ENCODE assay signal across 9 cellular contexts in genomic region chr1:31633117-31633516, GRCh38. TPM values are rescaled to one million over a fixed set of nuclear protein-coding genes. Genes with fewer than 3 reads are reported as not detected.
DNase-seq lines count a peak whose midpoint lies in the region; ATAC-seq, FAIRE-seq and TF ChIP-seq lines count a peak whose summit lies in the region.
"Had no signal": no experiment of that assay in that cellular context is flagged by ENCODE, and none has a peak within 500 bp of the region (broad histone marks: within the 10 kb centered on the region; RNA-seq: fewer than 3 reads in every experiment).

No MANE protein-coding gene starts in this region.

- H3K36me3 ChIP-seq in MG63, result peaks cover 33% of the 10 kb centered on the region
- peaks cover 2 to 7% of the 10 kb centered on the region in 2 donors for H3K36me3 ChIP-seq in small intestine (ENCODE audit: control insufficient read depth in 2 of 2, insufficient read depth in 2 of 2, low read length in 2 of 2)

- H3K27me3 ChIP-seq in MG63 (no peaks in the 10 kb centered on the region), small intestine (ENCODE audit: control insufficient read depth in 2 of 2, insufficient read depth in 2 of 2, low read length in 2 of 2) (no peaks in the 10 kb centered on the region)

- H3K9me3 ChIP-seq in MG63 (no peaks in the 10 kb centered on the region), small intestine (ENCODE audit: control insufficient read depth, low read depth) (no peaks in the 10 kb centered on the region)

- no peak overlapping the region for H3K4me3 ChIP-seq in MG63
- H3K4me3 ChIP-seq in cardiac fibroblast (replicated peaks in 1 of 2; ENCODE audit: low read depth in 2 of 2, low read length in 2 of 2), result no peak overlapping the region
- H3K4me3 ChIP-seq in small intestine (ENCODE audit: low read depth in 1 of 2, low read length in 2 of 2), result no peak overlapping the region

- no peak for ATAC-seq in GM18520 (IDR thresholded peaks at IDR 0.05; ENCODE audit: unreplicated experiment)
- no peak for ATAC-seq in GM18519 (IDR thresholded peaks at IDR 0.05; ENCODE audit: low FRiP score, unreplicated experiment)

- DNase-seq in NCI-H748 (lab: John Stamatoyannopoulos, UW; ENCODE audit: unreplicated experiment) (peak; percentile 2), NCI-H748 treated with DMSO at 0.1 percent for 48 hours (lab: John Stamatoyannopoulos, UW) (no peak), MG63 (peak; percentile 18), cardiac fibroblast (ENCODE audit: low read depth in 2 of 2) (peak in 1 of 2 donors; percentile 22), small intestine (peak; percentile 46), activated gamma-delta T cell (lab: John Stamatoyannopoulos, UW) (no peak)
- DNase-seq: NCI-H526 had no signal

- H3K27ac ChIP-seq in small intestine (ENCODE audit: low read depth in 1 of 2, low read length in 1 of 2), result no peak overlapping the region

- no peak for FAIRE-seq in small intestine (lab: Jason Lieb, UNC)

- 66 to 68% (median 68%) methylated on average over 4 of the region's 4 CpGs for WGBS in small intestine, 3 donors

- peaks cover 2 to 4% of the 10 kb centered on the region in 2 donors for H3K4me1 ChIP-seq in small intestine (ENCODE audit: control insufficient read depth in 2 of 2, insufficient read depth in 1 of 2, low read depth in 1 of 2, low read length in 1 of 2)

- peak; percentile 67 for TF ChIP-seq CTCF in cardiac fibroblast (IDR thresholded peaks at IDR 0.05; ENCODE audit: low read depth, low read length)

RNA-seq across cellular contexts. Expression of gene PEF1, which starts 11.6 kb away (rescaled TPM):
- 42.5 and 96.9 TPM in 2 replicates for total RNA-seq in MG63 (2014; rRNA removed; shearing (Covaris generic); ENCODE audit: low replicate concordance)
- polyA plus RNA-seq in small intestine, result 10 to 100 TPM; 55.5 to 72.2 (median 58.9) TPM

RNA-seq across cellular contexts. Expression of gene HCRTR1, which starts 15.6 kb away (rescaled TPM):
- not detected in 2 replicates for total RNA-seq in MG63 (2014; rRNA removed; shearing (Covaris generic); ENCODE audit: low replicate concordance)
- polyA plus RNA-seq in small intestine, result under 1 TPM in 1 of 3 donors, not detected in 2; 0.06 TPM

RNA-seq across cellular contexts. Expression of gene TINAGL1, which starts 56.8 kb away (rescaled TPM):
- 1.1 TPM in 1 of 2 replicates, not detected in the other for total RNA-seq in MG63 (2014; rRNA removed; shearing (Covaris generic); ENCODE audit: low replicate concordance)
- 10 to 100 TPM; 34.9 to 92.3 (median 44.5) TPM for polyA plus RNA-seq in small intestine

Comparison
In these comparisons a context has a peak if more than half of its experiments do, and no peak if none do; other contexts are left out.
1. DNase-seq: peak in NCI-H748 (single experiment), MG63 (single experiment) and small intestine (single experiment); none in NCI-H748 treated with DMSO at 0.1 percent for 48 hours (single experiment) and activated gamma-delta T cell (single experiment).